Comparison of ENCODE assay signal across 1 cellular context in genomic region chr12:26239508-26240328, GRCh38.
A peak's percentile ranks its signal among the peaks of the same experiment; 100 is the strongest.
TF ChIP-seq lines count a peak whose summit lies in the region.

No MANE protein-coding gene starts in this region.

TF ChIP-seq in HepG2, 621 proteins besides CTCF, POLR2A, EP300 and RAD21 (continued from another document and continues in another):
- TF ChIP-seq ZBTB25 (CRISPR knock-in tag; IDR thresholded peaks at IDR 0.05) (0 out of 2 replicates have a peak, but pooled peaks have one; percentile 28), ZNF234 (CRISPR knock-in tag; conservative IDR thresholded peaks at IDR 0.05) (no peak), CAMTA2 (CRISPR knock-in tag; IDR thresholded peaks at IDR 0.05; ENCODE audit: borderline replicate concordance) (no peak), RELA (CRISPR knock-in tag; IDR thresholded peaks at IDR 0.05) (no peak), ZNF362 (CRISPR knock-in tag; IDR thresholded peaks at IDR 0.05; ENCODE audit: borderline replicate concordance) (no peak), ZNF24 (IDR thresholded peaks at IDR 0.05) (no peak), ZNF558 (CRISPR knock-in tag; IDR thresholded peaks at IDR 0.05; ENCODE audit: borderline replicate concordance) (no peak), ZNF687 (CRISPR knock-in tag; IDR thresholded peaks at IDR 0.05) (no peak), SALL1 (CRISPR knock-in tag; IDR thresholded peaks at IDR 0.05) (peak; percentile 43; the same call in 1 of the 2 replicates), ZNF574 (CRISPR knock-in tag; IDR thresholded peaks at IDR 0.05) (no peak), HNRNPL (IDR thresholded peaks at IDR 0.05; ENCODE audit: low read depth, low read length) (no peak), RARA (CRISPR knock-in tag; IDR thresholded peaks at IDR 0.05) (no peak), ZBTB2 (CRISPR knock-in tag; IDR thresholded peaks at IDR 0.05; ENCODE audit: low read depth) (no peak), ARID5B (CRISPR knock-in tag; IDR thresholded peaks at IDR 0.05) (peak; percentile 74), FOXP1 (IDR thresholded peaks at IDR 0.05) (no peak), FOXP1 (CRISPR knock-in tag; IDR thresholded peaks at IDR 0.05) (peak; percentile 42; the same call in 1 of the 2 replicates), TCF7 (IDR thresholded peaks at IDR 0.05; ENCODE audit: low read depth) (peak; percentile 20; the same call in 1 of the 2 replicates), ZNF598 (CRISPR knock-in tag; IDR thresholded peaks at IDR 0.05; ENCODE audit: borderline replicate concordance) (no peak), ARID4A (CRISPR knock-in tag; IDR thresholded peaks at IDR 0.05; ENCODE audit: borderline replicate concordance) (no peak), USF2 (IDR thresholded peaks at IDR 0.05; ENCODE audit: low read depth, low read length) (no peak), USF2 (CRISPR knock-in tag; IDR thresholded peaks at IDR 0.05; ENCODE audit: borderline replicate concordance) (no peak), SETDB1 (CRISPR knock-in tag; IDR thresholded peaks at IDR 0.05; ENCODE audit: borderline replicate concordance) (no peak), GABPB1 (CRISPR knock-in tag; IDR thresholded peaks at IDR 0.05) (no peak), ZNF383 (CRISPR knock-in tag; IDR thresholded peaks at IDR 0.05; ENCODE audit: borderline replicate concordance) (no peak), ZMYM4 (CRISPR knock-in tag; IDR thresholded peaks at IDR 0.05) (0 out of 2 replicates have a peak, but pooled peaks have one; percentile 21)
